Comparison of ENCODE assay signal across 9 cellular contexts in genomic region chrX:149825424-149825823, GRCh38. TPM values are rescaled to one million over a fixed set of nuclear protein-coding genes. Genes with fewer than 3 reads are reported as not detected.
DNase-seq lines count a peak whose midpoint lies in the region; ATAC-seq and TF ChIP-seq lines count a peak whose summit lies in the region.
"Had no signal": no experiment of that assay in that cellular context is flagged by ENCODE, and none has a peak within 500 bp of the region (broad histone marks: within the 10 kb centered on the region; RNA-seq: fewer than 3 reads in every experiment).

No MANE protein-coding gene starts in this region.

- peaks cover 18% of the 10 kb centered on the region for H3K27me3 Mint-ChIP-seq in activated CD4-positive, alpha-beta T cell treated with anti-CD3 and anti-CD28 coated beads for 36 hours

- H3K4me1 ChIP-seq in HCT116 (ENCODE audit: control insufficient read depth in 1 of 2, insufficient read depth in 2 of 2, low read length in 2 of 2), result no peaks in the 10 kb centered on the region
- H3K4me1 ChIP-seq in thyroid gland, result no peaks in the 10 kb centered on the region

- H3K4me3 ChIP-seq in AG04449 (ENCODE audit: low read depth, low read length) (no peak overlapping the region), HCT116 (replicated peaks in 1 of 2; ENCODE audit: low read depth in 1 of 2, low read length in 2 of 2) (no peak overlapping the region), fibroblast of the aortic adventitia (ENCODE audit: low read depth, low read length) (no peak overlapping the region), thyroid gland (replicated peaks in 1 of 3) (no peak overlapping the region)

- no peaks in the 10 kb centered on the region for H3K9me2 ChIP-seq in HCT116 (ENCODE audit: insufficient read depth)

- intact Hi-C loops in HCT116 (cut with micrococcal nuclease), result no loop called here
- intact Hi-C loops in activated CD4-positive, alpha-beta T cell treated with anti-CD3 and anti-CD28 coated beads for 36 hours (cut with DNase I, micrococcal nuclease), result loop anchor here in 1 of 2 experiments (5.0 kb wide), 1 partner anchor 298 kb away; no protein-coding TSS in a partner anchor
- intact Hi-C loops in thyroid gland (cut with DNase I), result no loop called here

- H3K27ac Mint-ChIP-seq in activated CD4-positive, alpha-beta T cell treated with anti-CD3 and anti-CD28 coated beads for 36 hours, result no peak overlapping the region
- H3K27ac Mint-ChIP-seq: dendritic cell treated with granulocyte-macrophage colony-stimulating factor and Interleukin-4, amounts not matched to agents 40 ng/mL and 50 ng/mL, for 4 days had no signal

- H3K36me3 ChIP-seq in HCT116 (ENCODE audit: control insufficient read depth in 1 of 2, insufficient read depth in 2 of 2, low read length in 2 of 2), result no peaks in the 10 kb centered on the region
- no peaks in the 10 kb centered on the region for H3K36me3 ChIP-seq in thyroid gland

- ATAC-seq in HCT116, result peak; percentile 75
- no peak for ATAC-seq in activated CD4-positive, alpha-beta T cell treated with anti-CD3 and anti-CD28 coated beads for 36 hours
- ATAC-seq in GM18873 (IDR thresholded peaks at IDR 0.05; ENCODE audit: low FRiP score, unreplicated experiment), result no peak
- ATAC-seq in GM19395 (IDR thresholded peaks at IDR 0.05; ENCODE audit: unreplicated experiment), result no peak

- H3K27me3 ChIP-seq in HCT116 (ENCODE audit: insufficient read depth, low read length), result no peaks in the 10 kb centered on the region
- H3K27me3 ChIP-seq in thyroid gland, result no peaks in the 10 kb centered on the region

- no peaks in the 10 kb centered on the region for H4K20me1 ChIP-seq in HCT116 (ENCODE audit: insufficient read depth)

- CTCF ChIA-PET in AG04449 (lab: Yijun Ruan, JAX) (no interaction called here), HCT116 (lab: Charles Lee) (no interaction called here)
- CTCF ChIA-PET in activated CD4-positive, alpha-beta T cell treated with anti-CD3 and anti-CD28 coated beads for 36 hours (lab: Charles Lee), result no interaction called here

- H3K79me2 ChIP-seq in HCT116 (ENCODE audit: insufficient read depth, low read length), result no peaks in the 10 kb centered on the region

- peak; percentile 43 for TF ChIP-seq RAD21 in HCT116 (IDR thresholded peaks at IDR 0.05; ENCODE audit: low read depth)

- BruUV-seq in HCT116 (replicated peaks; lab: Mats Ljungman, UMichigan), result no TSS peak

- RAD21 ChIA-PET in HCT116 (lab: Charles Lee; ENCODE audit: low non-redundant PET in 1 of 2, low total read pairs in 2 of 2, uncharacterized antibody in 2 of 2, unreplicated experiment in 2 of 2), result no interaction called here

- no peak overlapping the region for H2AFZ ChIP-seq in HCT116 (ENCODE audit: low read depth, low read length, poor library complexity, severe bottlenecking)

- H3K36me3 Mint-ChIP-seq in activated CD4-positive, alpha-beta T cell treated with anti-CD3 and anti-CD28 coated beads for 36 hours (ENCODE audit: low read depth), result no peaks in the 10 kb centered on the region

- POLR2A ChIA-PET in AG04449 (lab: Yijun Ruan, JAX) (no interaction called here), HCT116 (lab: Charles Lee) (no interaction called here)
- POLR2A ChIA-PET in activated CD4-positive, alpha-beta T cell treated with anti-CD3 and anti-CD28 coated beads for 36 hours (lab: Charles Lee), result no interaction called here

- H3K4me2 ChIP-seq in HCT116 (ENCODE audit: low read length), result no peak overlapping the region

- H3K4me3 Mint-ChIP-seq in activated CD4-positive, alpha-beta T cell treated with anti-CD3 and anti-CD28 coated beads for 36 hours, result no peak overlapping the region
- H3K4me3 Mint-ChIP-seq: dendritic cell treated with granulocyte-macrophage colony-stimulating factor and Interleukin-4, amounts not matched to agents 40 ng/mL and 50 ng/mL, for 4 days had no signal

- peaks cover 17% of the 10 kb centered on the region for H3K4me1 Mint-ChIP-seq in activated CD4-positive, alpha-beta T cell treated with anti-CD3 and anti-CD28 coated beads for 36 hours

- no peak overlapping the region for H3K9ac ChIP-seq in HCT116 (ENCODE audit: low read length)

- 13% methylated on average over 2 to 3 of the region's 3 CpGs for WGBS in thyroid gland, 2 donors

- TF ChIP-seq POLR2A in HCT116 (IDR thresholded peaks at IDR 0.05; ENCODE audit: borderline replicate concordance, extremely low read depth, insufficient read depth, insufficient read length) (no peak), thyroid gland (IDR thresholded peaks at IDR 0.05) (no peak)

- TF ChIP-seq CTCF in AG04449 (IDR thresholded peaks at IDR 0.05; ENCODE audit: insufficient read depth, low read length, missing control alignments), result peak; percentile 36
- TF ChIP-seq CTCF in HCT116 (IDR thresholded peaks at IDR 0.05 in 2 of 3, conservative IDR thresholded peaks at IDR 0.05 in 1 of 3; ENCODE audit: borderline replicate concordance in 1 of 3, insufficient read depth in 1 of 3, low read depth in 2 of 3, low read length in 2 of 3), result peak; percentile 41 to 54 (median 42); a peak in 5 of 6 replicates
- TF ChIP-seq CTCF in fibroblast of the aortic adventitia (IDR thresholded peaks at IDR 0.05; ENCODE audit: insufficient read depth, low read length), result peak; percentile 33
- peak in 4 of 6 experiments; percentile 12 to 42 (median 25) for TF ChIP-seq CTCF in thyroid gland (IDR thresholded peaks at IDR 0.05)

- H3K27ac ChIP-seq in HCT116 (ENCODE audit: low read depth, low read length) (no peak overlapping the region), thyroid gland (no peak overlapping the region)

- DNase-seq in AG04449 (ENCODE audit: low read depth, low spot score) (no peak), HCT116 (ENCODE audit: low read depth, low spot score) (peak; percentile 7), fibroblast of the aortic adventitia (ENCODE audit: low read depth) (peak; percentile 9), thyroid gland (peak; percentile 43 to 51)
- DNase-seq in activated CD4-positive, alpha-beta T cell treated with anti-CD3 and anti-CD28 coated beads for 36 hours, result peak; percentile 72
- no peak for DNase-seq in NK-92 treated with Interleukin-12 subunit alpha and Interleukin-12 subunit beta, amount 100 ng/mL, for 24 hours (lab: John Stamatoyannopoulos, UW)

- no peaks in the 10 kb centered on the region for H3K9me3 Mint-ChIP-seq in activated CD4-positive, alpha-beta T cell treated with anti-CD3 and anti-CD28 coated beads for 36 hours (ENCODE audit: low read depth)
- H3K9me3 Mint-ChIP-seq: dendritic cell treated with granulocyte-macrophage colony-stimulating factor and Interleukin-4, amounts not matched to agents 40 ng/mL and 50 ng/mL, for 4 days had no signal

- no peaks in the 10 kb centered on the region for H3K9me3 ChIP-seq in HCT116 (ENCODE audit: control insufficient read depth in 1 of 2, insufficient read depth in 1 of 2, low read depth in 1 of 2, low read length in 2 of 2)
- H3K9me3 ChIP-seq in thyroid gland, result no peaks in the 10 kb centered on the region

TF ChIP-seq in HCT116, 20 proteins besides CTCF, POLR2A, EP300 and RAD21 (continues in another document):
- TF ChIP-seq YY1 (IDR thresholded peaks at IDR 0.05; ENCODE audit: extremely low read depth, insufficient replicate concordance, low read depth, low read length) (no peak), REST (IDR thresholded peaks at IDR 0.05; ENCODE audit: low read depth) (no peak), CEBPB (IDR thresholded peaks at IDR 0.05; ENCODE audit: low read depth) (no peak)

RNA-seq across cellular contexts. Expression of gene MAGEA9, which starts 43.7 kb away (rescaled TPM):
- total RNA-seq in HCT116 (2021; ENCODE audit: unreplicated experiment), result not detected
- 0.27 TPM in 1 of 2 replicates, not detected in the other for polyA plus RNA-seq in HCT116 (2012)
- total RNA-seq in activated CD4-positive, alpha-beta T cell treated with anti-CD3 and anti-CD28 coated beads for 36 hours, result not detected
- not detected in 2 replicates for total RNA-seq in fibroblast of the aortic adventitia (ENCODE audit: low replicate concordance)
- not detected for total RNA-seq in thyroid gland

RNA-seq across cellular contexts. Expression of gene HSFX1, which starts 51.6 kb away (rescaled TPM):
- 0.44 TPM for total RNA-seq in HCT116 (2021; ENCODE audit: unreplicated experiment)
- polyA plus RNA-seq in HCT116 (2012), result 0.81 and 0.97 TPM in 2 replicates
- total RNA-seq in activated CD4-positive, alpha-beta T cell treated with anti-CD3 and anti-CD28 coated beads for 36 hours, result under 1 TPM; 0.25 to 0.47 TPM
- 0.45 TPM in 1 of 2 replicates, not detected in the other for total RNA-seq in fibroblast of the aortic adventitia (ENCODE audit: low replicate concordance)
- 1 to 10 TPM in 3 of 4 donors, under 1 TPM in 1; 0.54 to 3.4 (median 2.6) TPM for total RNA-seq in thyroid gland

RNA-seq across cellular contexts. Expression of gene MAGEA8, which starts 55.6 kb away (rescaled TPM):
- not detected for total RNA-seq in HCT116 (2021; ENCODE audit: unreplicated experiment)
- polyA plus RNA-seq in HCT116 (2012), result 0.04 and 0.09 TPM in 2 replicates
- total RNA-seq in activated CD4-positive, alpha-beta T cell treated with anti-CD3 and anti-CD28 coated beads for 36 hours, result not detected
- not detected in 2 replicates for total RNA-seq in fibroblast of the aortic adventitia (ENCODE audit: low replicate concordance)
- total RNA-seq in thyroid gland, result not detected

Comparison
In these comparisons a context has a peak if more than half of its experiments do, and no peak if none do; other contexts are left out.
1. DNase-seq: peak in HCT116 (single experiment), activated CD4-positive, alpha-beta T cell treated with anti-CD3 and anti-CD28 coated beads for 36 hours (single experiment), fibroblast of the aortic adventitia (single experiment) and thyroid gland (2 of 2); none in AG04449 (single experiment) and NK-92 treated with Interleukin-12 subunit alpha and Interleukin-12 subunit beta, amount 100 ng/mL, for 24 hours (single experiment).
2. Peak in every context shown above with its lines, with median percentiles within 50 percentile points of each other: CTCF ChIP-seq.